ENCODE assay signal across 17 cellular contexts in genomic region chr6:5175635-5176034, GRCh38.
DNase-seq lines count a peak whose midpoint lies in the region; ATAC-seq, FAIRE-seq and TF ChIP-seq lines count a peak whose summit lies in the region.
"Had no signal": no experiment of that assay in that cellular context is flagged by ENCODE, and none has a peak within 500 bp of the region (broad histone marks: within the 10 kb centered on the region; RNA-seq: fewer than 3 reads in every experiment).

No MANE protein-coding gene starts in this region.

- FAIRE-seq in HepG2 (lab: Jason Lieb, UNC) (no peak), GM12878 (lab: Jason Lieb, UNC) (no peak), GM12892 (lab: Jason Lieb, UNC) (no peak)
- FAIRE-seq: GM12891 had no signal

- ATAC-seq in right lobe of liver (peak in 3 of 4 donors; percentile 34 to 72 (median 39)), HepG2 (no peak; the same call in 2 of the 3 replicates), GM12878 (0 out of 3 replicates have a peak, but pooled peaks have one; percentile 6), HG02852 (IDR thresholded peaks at IDR 0.05; ENCODE audit: unreplicated experiment) (no peak)
- ATAC-seq: left lung, right cardiac atrium had no signal

- TF ChIP-seq POLR2A in right lobe of liver (IDR thresholded peaks at IDR 0.05), result no peak
- no peak for TF ChIP-seq POLR2A in HepG2 (IDR thresholded peaks at IDR 0.05; ENCODE audit: insufficient read depth in 1 of 2, low read depth in 2 of 2, low read length in 2 of 2)
- no peak for TF ChIP-seq POLR2A in NB4 (IDR thresholded peaks at IDR 0.05; ENCODE audit: extremely low read depth, insufficient read length)
- no peak for TF ChIP-seq POLR2A in GM12878 (IDR thresholded peaks at IDR 0.05; ENCODE audit: low read depth, low read length)
- no peak for TF ChIP-seq POLR2A in GM12892 (IDR thresholded peaks at IDR 0.05; ENCODE audit: low read depth, low read length)

- H3K4me1 ChIP-seq in right lobe of liver (no peaks in the 10 kb centered on the region), HepG2 (ENCODE audit: insufficient read depth, low read length) (no peaks in the 10 kb centered on the region), GM12878 (ENCODE audit: control insufficient read depth, insufficient read depth, low read length) (peaks cover 29% of the 10 kb centered on the region), thymus (ENCODE audit: control insufficient read depth, insufficient read depth, low read length) (peaks cover 18% of the 10 kb centered on the region)

- RAD21 ChIA-PET in GM12878 (lab: Charles Lee; ENCODE audit: unreplicated experiment), result interaction anchor here (1.6 to 2.1 kb wide), 2 partner anchors 31 to 85 kb away, joined by 5 to 6 read pairs; partner anchors contain the start of genes FARS2 and LYRM4

- in situ Hi-C loops in HepG2 (cut with HindIII; ENCODE audit: extremely low pct_ligation_motif_present, low pct_unique_long_range_greater_than_20kb), result no loop called here
- in situ Hi-C loops in GM12878 (cut with MboI), result no loop called here

- BruUV-seq in HepG2 (replicated peaks; lab: Mats Ljungman, UMichigan) (no TSS peak), GM12878 (replicated peaks; lab: Mats Ljungman, UMichigan) (no TSS peak)

- no peak for TF ChIP-seq CTCF in right lobe of liver (IDR thresholded peaks at IDR 0.05)
- no peak for TF ChIP-seq CTCF in HepG2 (CRISPR knock-in tag; IDR thresholded peaks at IDR 0.05)
- TF ChIP-seq CTCF in NB4 (IDR thresholded peaks at IDR 0.05; ENCODE audit: low read depth, low read length), result no peak
- no peak for TF ChIP-seq CTCF in GM12878 (IDR thresholded peaks at IDR 0.05 in 2 of 3, conservative IDR thresholded peaks at IDR 0.05 in 1 of 3; ENCODE audit: control insufficient read depth in 2 of 3, extremely low read depth in 1 of 3, insufficient read depth in 1 of 3, low read depth in 3 of 3, low read length in 3 of 3)

- TF ChIP-seq EP300 in HepG2 (IDR thresholded peaks at IDR 0.05; ENCODE audit: low read depth in 2 of 2, low read length in 2 of 2) (no peak), HepG2 (CRISPR knock-in tag; IDR thresholded peaks at IDR 0.05; ENCODE audit: borderline replicate concordance) (no peak), GM12878 (IDR thresholded peaks at IDR 0.05; ENCODE audit: borderline replicate concordance in 1 of 2, control insufficient read depth in 1 of 2, low read depth in 2 of 2, low read length in 2 of 2) (no peak)

- no peak overlapping the region for H2AFZ ChIP-seq in HepG2 (ENCODE audit: low read length)
- peak overlapping the region; percentile 71 for H2AFZ ChIP-seq in GM12878 (ENCODE audit: control insufficient read depth, low read depth, low read length)

- H3K27me3 ChIP-seq in right lobe of liver (no peaks in the 10 kb centered on the region), HepG2 (ENCODE audit: control insufficient read depth in 1 of 2, insufficient read depth in 2 of 2, low read length in 2 of 2) (no peaks in the 10 kb centered on the region), GM12878 (replicated peaks in 1 of 2; ENCODE audit: control insufficient read depth in 2 of 2, insufficient read depth in 2 of 2, low read length in 1 of 2) (no peaks in the 10 kb centered on the region), thymus (ENCODE audit: control insufficient read depth, insufficient read depth) (no peaks in the 10 kb centered on the region)
- H3K27me3 ChIP-seq: left lung, Peyer's patch had no signal

- H3K79me2 ChIP-seq in HepG2 (ENCODE audit: insufficient read depth, low read length) (peaks cover 2% of the 10 kb centered on the region), GM12878 (ENCODE audit: control insufficient read depth, insufficient read depth, low read length) (no peaks in the 10 kb centered on the region)

- POLR2A ChIA-PET in HepG2 (lab: Yijun Ruan, JAX) (no interaction called here), GM12878 (lab: Charles Lee) (interaction anchor here (1.0 kb wide), 1 partner anchor 16 kb away, joined by 4 read pairs; no protein-coding TSS in a partner anchor)

- H3K27ac ChIP-seq in right lobe of liver (no peak overlapping the region), HepG2 (ENCODE audit: extremely low read length, insufficient read depth, low read length) (no peak overlapping the region), GM12878 (ENCODE audit: control insufficient read depth, insufficient read depth) (peak overlapping the region; percentile 93), thymus (ENCODE audit: low read depth) (peak overlapping the region; percentile 84)

- H3K9ac ChIP-seq in HepG2 (ENCODE audit: insufficient read depth, low read depth, low read length) (no peak overlapping the region), GM12878 (ENCODE audit: control insufficient read depth, insufficient read depth, low read length) (peak overlapping the region; percentile 35; the same call in 1 of the 2 replicates)

- 89% methylated on average over 3 of the region's 6 CpGs for WGBS in right lobe of liver (ENCODE audit: insufficient coverage, low coverage, low lambda C conversion rate, missing lambda C conversion rate)
- WGBS in HepG2 (ENCODE audit: low lambda C conversion rate), result 90% methylated on average over 5 of the region's 6 CpGs
- WGBS in GM12878 (ENCODE audit: insufficient coverage, insufficient replicate concordance, low lambda C conversion rate, missing lambda C conversion rate), result 83% methylated on average over 6 of the region's 6 CpGs
- 57% methylated on average over 6 of the region's 6 CpGs for WGBS in thymus

- no peaks in the 10 kb centered on the region for H4K20me1 ChIP-seq in HepG2 (ENCODE audit: insufficient read depth, low read length)
- H4K20me1 ChIP-seq in GM12878 (ENCODE audit: control insufficient read depth, insufficient read depth), result no peaks in the 10 kb centered on the region

- CTCF ChIA-PET in HepG2 (lab: Yijun Ruan, JAX; ENCODE audit: low intra/inter-chr PET ratio, low total read pairs) (interaction anchor here (0.7 kb wide), 1 partner anchor 116 kb away, joined by 3 read pairs; no protein-coding TSS in a partner anchor), GM12878 (lab: Yijun Ruan, JAX) (interaction anchor here (0.9 to 4.5 kb wide), 9 partner anchors 8 to 201 kb away, joined by 3 to 65 read pairs (median 7); no protein-coding TSS in a partner anchor)

- H3K4me2 ChIP-seq in HepG2 (ENCODE audit: low read depth, low read length), result no peak overlapping the region
- H3K4me2 ChIP-seq in GM12878 (ENCODE audit: control insufficient read depth, insufficient read depth), result peak overlapping the region; percentile 26

- no peaks in the 10 kb centered on the region for H3K9me3 ChIP-seq in right lobe of liver
- H3K9me3 ChIP-seq in HepG2 (ENCODE audit: low read length), result no peaks in the 10 kb centered on the region
- H3K9me3 ChIP-seq in GM12878 (replicated peaks; ENCODE audit: control insufficient read depth, insufficient read depth, low read length), result no peaks in the 10 kb centered on the region
- H3K9me3 ChIP-seq in thymus (ENCODE audit: control insufficient read depth), result no peaks in the 10 kb centered on the region
- H3K9me3 ChIP-seq: left lung, Peyer's patch had no signal

- TF ChIP-seq RAD21 in HepG2 (CRISPR knock-in tag; IDR thresholded peaks at IDR 0.05), result no peak
- TF ChIP-seq RAD21 in GM12878 (IDR thresholded peaks at IDR 0.05; ENCODE audit: insufficient read depth, low read depth, low read length), result no peak

- H3K36me3 ChIP-seq in right lobe of liver (no peaks in the 10 kb centered on the region), HepG2 (replicated peaks in 1 of 2; ENCODE audit: control insufficient read depth in 1 of 2, insufficient read depth in 2 of 2, low read length in 2 of 2) (0 out of 5 replicates have a peak, but pooled peaks cover 1 to 4% of the 10 kb centered on the region in 2 experiments), GM12878 (ENCODE audit: control insufficient read depth in 2 of 2, insufficient read depth in 2 of 2, low read length in 1 of 2) (no peaks in the 10 kb centered on the region), thymus (ENCODE audit: control insufficient read depth, insufficient read depth) (no peaks in the 10 kb centered on the region)
- H3K36me3 ChIP-seq: left lung, Peyer's patch had no signal

- SMC1A ChIA-PET in GM12878 (lab: Charles Lee; ENCODE audit: uncharacterized antibody, unreplicated experiment), result interaction anchor here (1.0 to 3.7 kb wide), 9 partner anchors 10 to 226 kb away, joined by 3 to 27 read pairs (median 5); no protein-coding TSS in a partner anchor

- H3K4me3 ChIP-seq in right lobe of liver (no peak overlapping the region), HepG2 (replicated peaks in 1 of 3; ENCODE audit: insufficient read depth in 1 of 3, low read depth in 2 of 3, low read length in 3 of 3) (no peak overlapping the region), NB4 (ENCODE audit: low read depth, low read length) (no peak overlapping the region), GM12878 (no peak overlapping the region), thymus (ENCODE audit: low read length) (no peak overlapping the region)
- H3K4me3 ChIP-seq: left lung, Peyer's patch had no signal

- DNase-seq in right lobe of liver (no peak), HepG2 (ENCODE audit: low spot score) (no peak), NB4 (ENCODE audit: low read depth) (peak; percentile 31), GM12878 (ENCODE audit: low read depth, low spot score) (no peak), NCI-H1694 (lab: John Stamatoyannopoulos, UW) (no peak), GM12892 (ENCODE audit: insufficient read length) (no peak)
- DNase-seq: DMS79 treated with DMSO at 0.1 percent for 48 hours; hippocampal formation; left lung; NCI-H1092 treated with DMSO at 0.1 percent for 48 hours; Peyer's patch; right cardiac atrium; stimulated activated CD4-positive, alpha-beta T cell treated with anti-CD3 and anti-CD28 coated beads, Interleukin-4, amount 100 ng/mL, for 4 hours; stimulated activated naive CD4-positive, alpha-beta T cell treated with Interleukin-2 at 50 U/mL for 16 hours had no signal

- intact Hi-C loops in right lobe of liver (cut with DNase I) (no loop called here), HepG2 (cut with micrococcal nuclease; ENCODE audit: unreplicated experiment) (no loop called here), GM12878 (cut with micrococcal nuclease; ENCODE audit: unreplicated experiment) (no loop called here)

TF ChIP-seq in HepG2, 621 proteins besides CTCF, POLR2A, EP300 and RAD21 (continues in another document):
- TF ChIP-seq ZNF3 (CRISPR knock-in tag; IDR thresholded peaks at IDR 0.05) (no peak), ZBTB7B (CRISPR knock-in tag; IDR thresholded peaks at IDR 0.05) (no peak), MIXL1 (CRISPR knock-in tag; IDR thresholded peaks at IDR 0.05) (no peak)

TF ChIP-seq in GM12878, 131 proteins besides CTCF, POLR2A, EP300 and RAD21 (continues in another document):
- TF ChIP-seq ZNF217 (IDR thresholded peaks at IDR 0.05), result no peak

Comparison
In these comparisons a context has a peak if more than half of its experiments do, and no peak if none do; other contexts are left out.
1. ATAC-seq: peak in right lobe of liver (3 of 4) and GM12878 (single experiment); none in HepG2 (single experiment) and HG02852 (single experiment).
2. H3K27ac ChIP-seq: peak in GM12878 (single experiment) and thymus (single experiment); none in right lobe of liver (0 of 3) and HepG2 (single experiment).